Comparison of ENCODE assay signal across 19 cellular contexts in the genomic region with DNA sequence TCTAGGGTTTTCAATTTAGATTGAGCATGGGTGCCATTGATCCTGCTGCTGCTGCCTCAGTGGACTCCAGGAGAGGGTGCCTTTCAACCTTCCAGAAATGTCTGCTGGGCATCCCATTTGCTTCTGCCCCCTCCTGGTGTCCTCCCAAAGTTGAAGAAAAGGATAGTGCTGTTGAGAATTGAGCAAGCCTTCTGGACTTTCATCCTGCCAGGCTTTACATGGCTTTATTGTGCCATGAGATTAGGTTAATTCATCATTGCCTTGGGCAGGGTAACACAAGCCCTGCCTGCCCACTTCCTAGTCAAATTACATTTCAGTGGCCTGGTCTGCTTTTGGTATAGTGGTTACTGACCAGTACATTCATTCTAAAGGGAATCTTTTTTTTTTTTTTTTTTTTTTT. TPM values are rescaled to one million over a fixed set of nuclear protein-coding genes. Genes with fewer than 3 reads are reported as not detected.
A peak's percentile ranks its signal among the peaks of the same experiment; 100 is the strongest.
DNase-seq lines count a peak whose midpoint lies in the region; ATAC-seq, FAIRE-seq and TF ChIP-seq lines count a peak whose summit lies in the region.
"Had no signal": no experiment of that assay in that cellular context is flagged by ENCODE, and none has a peak within 500 bp of the region (broad histone marks: within the 10 kb centered on the region; RNA-seq: fewer than 3 reads in every experiment).

No MANE protein-coding gene starts in this region.

- POLR2A ChIA-PET in K562 (lab: Yijun Ruan, JAX) = no interaction called here

- H2BK12ac ChIP-seq in trophoblast cell (ENCODE audit: low read length) = no peak overlapping the region

- peak in 2 of 3 experiments; percentile 29 to 41; a peak in 3 of 6 replicates for TF ChIP-seq CTCF in K562 (IDR thresholded peaks at IDR 0.05 in 2 of 3, conservative IDR thresholded peaks at IDR 0.05 in 1 of 3; ENCODE audit: insufficient read depth in 2 of 3, low read depth in 1 of 3, low read length in 3 of 3)

- H3K27ac Mint-ChIP-seq in stimulated activated effector memory CD8-positive, alpha-beta T cell treated with anti-CD3 and anti-CD28 coated beads, Interleukin-12 subunit alpha, Interleukin-12 subunit beta, amount 100 ng/mL, for 72 hours = no peak overlapping the region
- H3K27ac Mint-ChIP-seq: CD14-positive monocyte had no signal

- H4K91ac ChIP-seq in trophoblast cell (ENCODE audit: low read depth, low read length) = no peak overlapping the region

- H3K4me3 ChIP-seq in H7 (ENCODE audit: insufficient read depth, low read depth, low read length) = no peak overlapping the region
- H3K4me3 ChIP-seq in K562 = no peak overlapping the region
- no peak overlapping the region for H3K4me3 ChIP-seq in trophoblast cell (ENCODE audit: low read depth, low read length)
- H3K4me3 ChIP-seq: A549 had no signal

- no peaks in the 10 kb centered on the region for H3K4me1 ChIP-seq in K562 (replicated peaks in 1 of 2; ENCODE audit: control insufficient read depth in 2 of 2, insufficient read depth in 2 of 2, low read length in 2 of 2)
- H3K4me1 ChIP-seq in trophoblast cell (ENCODE audit: control insufficient read depth in 1 of 2, insufficient read depth in 2 of 2, low read length in 2 of 2) = peaks cover 2 to 11% of the 10 kb centered on the region in 2 experiments
- H3K4me1 ChIP-seq: A549 had no signal

- H3K27me3 ChIP-seq in H7 (ENCODE audit: control insufficient read depth, insufficient read depth, low read length) (no peaks in the 10 kb centered on the region), K562 (ENCODE audit: control insufficient read depth in 2 of 2, insufficient read depth in 2 of 2, low read length in 2 of 2) (peaks cover 30 to 51% of the 10 kb centered on the region in 2 experiments; a peak in 4 of 5 replicates), trophoblast cell (ENCODE audit: insufficient read depth, low read length) (no peaks in the 10 kb centered on the region)

- H3K23ac ChIP-seq in trophoblast cell (ENCODE audit: low read length) = no peak overlapping the region

- H4K20me1 ChIP-seq in K562 (replicated peaks; ENCODE audit: control insufficient read depth, insufficient read depth, low read length) = no peaks in the 10 kb centered on the region

- H3K4me2 ChIP-seq in K562 (ENCODE audit: insufficient read depth, low read length) = no peak overlapping the region
- H3K4me2 ChIP-seq in trophoblast cell (ENCODE audit: low read length) = no peak overlapping the region
- H3K4me2 ChIP-seq: A549 had no signal

- H3K9ac ChIP-seq in K562 (ENCODE audit: insufficient read depth in 1 of 2, low read depth in 2 of 2, low read length in 2 of 2) (no peak overlapping the region), trophoblast cell (ENCODE audit: low read length) (no peak overlapping the region)

- H4K12ac ChIP-seq in trophoblast cell (ENCODE audit: low read depth, low read length) = no peak overlapping the region

- peaks cover 4% of the 10 kb centered on the region for H3K79me1 ChIP-seq in trophoblast cell (ENCODE audit: low read length)

- no peak overlapping the region for H3K27ac ChIP-seq in K562 (ENCODE audit: extremely low read depth, low read depth, low read length)
- no peak overlapping the region for H3K27ac ChIP-seq in trophoblast cell (ENCODE audit: low read depth, low read length)
- H3K27ac ChIP-seq: A549, RWPE1 had no signal

- FAIRE-seq in K562 (lab: Jason Lieb, UNC) = no peak
- FAIRE-seq: A549, GM12892, H54 had no signal

- intact Hi-C loops in K562 (cut with micrococcal nuclease) (no loop called here), left colon (cut with DNase I, micrococcal nuclease) (no loop called here)

- no peak for TF ChIP-seq POLR2A in K562 (conservative IDR thresholded peaks at IDR 0.05)

- H3K9me3 ChIP-seq in K562 (replicated peaks; ENCODE audit: control insufficient read depth, insufficient read depth, low read depth, low read length) (no peaks in the 10 kb centered on the region), trophoblast cell (ENCODE audit: insufficient read depth, low read depth, low read length) (no peaks in the 10 kb centered on the region)

- H3K79me2 ChIP-seq in K562 (ENCODE audit: control insufficient read depth, insufficient read depth, low read length) (no peaks in the 10 kb centered on the region), trophoblast cell (ENCODE audit: control insufficient read depth, insufficient read depth, low read length, poor library complexity) (no peaks in the 10 kb centered on the region)

- no peaks in the 10 kb centered on the region for H3K4me1 Mint-ChIP-seq in stimulated activated effector memory CD8-positive, alpha-beta T cell treated with anti-CD3 and anti-CD28 coated beads, Interleukin-12 subunit alpha, Interleukin-12 subunit beta, amount 100 ng/mL, for 72 hours

- H3K14ac ChIP-seq in trophoblast cell (ENCODE audit: low read length) = no peak overlapping the region

- H3K9me1 ChIP-seq in K562 (ENCODE audit: control insufficient read depth, insufficient read depth, low read length) = no peaks in the 10 kb centered on the region

- ATAC-seq in K562 (no peak), left colon (peak; percentile 84), GM19452 (IDR thresholded peaks at IDR 0.05; ENCODE audit: unreplicated experiment) (no peak)
- no peak for ATAC-seq in stimulated activated effector memory CD8-positive, alpha-beta T cell treated with anti-CD3 and anti-CD28 coated beads, Interleukin-12 subunit alpha, Interleukin-12 subunit beta, amount 100 ng/mL, for 72 hours
- ATAC-seq: A549, PC-3 had no signal

- in situ Hi-C loops in K562 (cut with MboI) = no loop called here

- no peak overlapping the region for H2BK5ac ChIP-seq in trophoblast cell (ENCODE audit: low read depth, low read length, poor library complexity)

- CTCF ChIA-PET in K562 (lab: Yijun Ruan, JAX; ENCODE audit: low intra/inter-chr PET ratio) = no interaction called here

- no peak overlapping the region for H2AK5ac ChIP-seq in trophoblast cell (ENCODE audit: low read length)

- H2AFZ ChIP-seq in K562 (ENCODE audit: low read depth, low read length) (no peak overlapping the region), trophoblast cell (ENCODE audit: insufficient read depth, low read length, poor library complexity) (no peak overlapping the region)

- TF ChIP-seq RAD21 in K562 (CRISPR knock-in tag; conservative IDR thresholded peaks at IDR 0.05 in 1 of 2, IDR thresholded peaks at IDR 0.05 in 1 of 2) = no peak

- H3K4me3 Mint-ChIP-seq in stimulated activated effector memory CD8-positive, alpha-beta T cell treated with anti-CD3 and anti-CD28 coated beads, Interleukin-12 subunit alpha, Interleukin-12 subunit beta, amount 100 ng/mL, for 72 hours = no peak overlapping the region
- H3K4me3 Mint-ChIP-seq: CD14-positive monocyte had no signal

- H3K18ac ChIP-seq in trophoblast cell (ENCODE audit: low read length) = peak overlapping the region; percentile 33

- no peaks in the 10 kb centered on the region for H3K36me3 Mint-ChIP-seq in stimulated activated effector memory CD8-positive, alpha-beta T cell treated with anti-CD3 and anti-CD28 coated beads, Interleukin-12 subunit alpha, Interleukin-12 subunit beta, amount 100 ng/mL, for 72 hours
- H3K36me3 Mint-ChIP-seq: CD14-positive monocyte had no signal

- peak; percentile 32 for DNase-seq in H7
- no peak for DNase-seq in K562 (ENCODE audit: extremely low read depth in 1 of 4, low spot score in 3 of 4)
- no peak for DNase-seq in left colon
- DNase-seq in trophoblast cell = no peak
- no peak for DNase-seq in HuH-7 (ENCODE audit: low spot score)
- no peak for DNase-seq in stimulated activated effector memory CD8-positive, alpha-beta T cell treated with anti-CD3 and anti-CD28 coated beads, Interleukin-12 subunit alpha, Interleukin-12 subunit beta, amount 100 ng/mL, for 72 hours (ENCODE audit: low spot score in 2 of 2)
- DNase-seq in cerebellar nuclear complex (lab: John Stamatoyannopoulos, UW) = no peak
- DNase-seq: GF-D8, NCI-H1417 treated with DMSO at 0.1 percent for 48 hours, NCI-H2029, NCI-H510A, NCI-H82, PC-3 had no signal

- H4K8ac ChIP-seq in trophoblast cell (ENCODE audit: low read depth, low read length) = no peak overlapping the region

- H3K36me3 ChIP-seq in H7 (replicated peaks; ENCODE audit: control insufficient read depth, insufficient read depth, low read length) = peaks cover 33% of the 10 kb centered on the region
- no peaks in the 10 kb centered on the region for H3K36me3 ChIP-seq in K562 (ENCODE audit: control insufficient read depth, insufficient read depth, low read length)
- H3K36me3 ChIP-seq in trophoblast cell (ENCODE audit: control insufficient read depth in 1 of 2, insufficient read depth in 2 of 2, low read length in 2 of 2) = peaks cover 36 to 52% of the 10 kb centered on the region in 2 experiments

- no peak overlapping the region for H3K4ac ChIP-seq in trophoblast cell (ENCODE audit: low read depth, low read length)

- no peak for TF ChIP-seq EP300 in K562 (IDR thresholded peaks at IDR 0.05; ENCODE audit: low read length)

- H3K9me3 Mint-ChIP-seq in stimulated activated effector memory CD8-positive, alpha-beta T cell treated with anti-CD3 and anti-CD28 coated beads, Interleukin-12 subunit alpha, Interleukin-12 subunit beta, amount 100 ng/mL, for 72 hours = no peaks in the 10 kb centered on the region

- BruUV-seq in K562 (replicated peaks; lab: Mats Ljungman, UMichigan) = no TSS peak

- no peak overlapping the region for H2BK120ac ChIP-seq in trophoblast cell (ENCODE audit: insufficient read depth, low read length, poor library complexity)

TF ChIP-seq in K562, 482 proteins besides CTCF, POLR2A, EP300 and RAD21 (continues in another document):
- no peak for TF ChIP-seq RAD51 (IDR thresholded peaks at IDR 0.05; ENCODE audit: borderline replicate concordance, low read depth)
- TF ChIP-seq ZNF717 (CRISPR knock-in tag; IDR thresholded peaks at IDR 0.05) = no peak

RNA-seq across cellular contexts. Expression of a gene that starts 17.9 kb away (rescaled TPM):
- total RNA-seq in H7 (2014; rRNA removed; shearing (Covaris generic)) = 13.2 and 16.7 TPM in 2 replicates
- 95.0 and 97.4 TPM in 2 replicates for total RNA-seq in K562 (2011; cell fraction: chromatin; rRNA removed; ENCODE audit: low replicate concordance)
- 43.9 and 44.3 TPM in 2 replicates for total RNA-seq in K562 (2011; cell fraction: nucleolus; rRNA removed)
- total RNA-seq in K562 (2011; cell fraction: nucleoplasm; rRNA removed) = 43.9 and 48.8 TPM in 2 replicates
- 10.9 and 12.2 TPM in 2 replicates for total RNA-seq in K562 (2014; rRNA removed)
- 10.6 and 13.2 TPM in 2 replicates for total RNA-seq in K562 (2014; rRNA removed; fragmentation: Illumina TruSeq; extraction: Trizol)
- 9.7 and 10.4 TPM in 2 replicates for total RNA-seq in K562 (2015; rRNA removed; fragmentation: Illumina TruSeq; extraction: Trizol)
- 15.2 and 15.7 TPM in 2 replicates for total RNA-seq in K562 (2021)
- 9.4 and 9.6 TPM in 2 replicates for polyA plus RNA-seq in K562 (2011; rRNA removed)
- polyA plus RNA-seq in K562 (2011; cell fraction: cytosol; rRNA removed) = 7.2 and 7.5 TPM in 2 replicates
- polyA plus RNA-seq in K562 (2011; cell fraction: nucleus; rRNA removed) = 9.5 and 12.7 TPM in 2 replicates
- polyA plus RNA-seq in K562 (2012) = 5.7 and 6.1 TPM in 2 replicates
- 7.1 TPM in 2 replicates for polyA plus RNA-seq in K562 (2014; fragmentation: Illumina TruSeq; extraction: Trizol)
- 1 to 10 TPM; 1.6 to 1.7 TPM for polyA plus RNA-seq in K562 (2014; fragmentation: Nextera tagmentation; extraction: Ambion mirVana)
- 3.9 and 5.5 TPM in 2 replicates for polyA plus RNA-seq in K562 (2014; rRNA removed)
- polyA minus RNA-seq in K562 (2011; rRNA and poly(A)+ RNA removed) = 37.9 and 48.8 TPM in 2 replicates
- polyA minus RNA-seq in K562 (2011; cell fraction: cytosol; rRNA and poly(A)+ RNA removed) = 16.8 and 28.3 TPM in 2 replicates
- 21.0 and 31.0 TPM in 2 replicates for polyA minus RNA-seq in K562 (2011; cell fraction: nucleus; rRNA and poly(A)+ RNA removed)
- 1 to 10 TPM; 8.1 to 9.0 TPM for total RNA-seq in left colon
- polyA plus RNA-seq in trophoblast cell (2013) = 3.1 and 3.6 TPM in 2 replicates
